In genomic region chr1:66271216-66271903, GRCh38 we compare ENCODE assay signal across 9 cellular contexts.
DNase-seq lines count a peak whose midpoint lies in the region; ATAC-seq and TF ChIP-seq lines count a peak whose summit lies in the region.
"Had no signal": no experiment of that assay in that cellular context is flagged by ENCODE, and none has a peak within 500 bp of the region (broad histone marks: within the 10 kb centered on the region; RNA-seq: fewer than 3 reads in every experiment).

No MANE protein-coding gene starts in this region.

- ATAC-seq in heart right ventricle (peak; percentile 89 to 96 (median 94)), GM21723 (IDR thresholded peaks at IDR 0.05; ENCODE audit: unreplicated experiment) (no peak), GM19395 (IDR thresholded peaks at IDR 0.05; ENCODE audit: unreplicated experiment) (no peak)

- H3K27ac ChIP-seq in adipose tissue (ENCODE audit: low read depth, low read length): peak overlapping the region; percentile 72
- H3K27ac ChIP-seq in heart right ventricle: peak overlapping the region; percentile 63 to 91 (median 88)

- H3K36me3 ChIP-seq in heart right ventricle: no peaks in the 10 kb centered on the region

- no peaks in the 10 kb centered on the region for H3K9me3 ChIP-seq in heart right ventricle

- peak; percentile 46 for DNase-seq in activated naive CD4-positive, alpha-beta T cell treated with Interleukin-2 at 50 U/mL for 16 hours
- no peak for DNase-seq in activated naive CD4-positive, alpha-beta T cell (lab: John Stamatoyannopoulos, UW)
- DNase-seq in NOMO-1 (lab: John Stamatoyannopoulos, UW; ENCODE audit: unreplicated experiment in 2 of 2) (peak; percentile 71 to 72), heart right ventricle (peak; percentile 69 to 95), posterior cingulate gyrus (peak in 7 of 10 donors; percentile 11 to 85 (median 36))

- intact Hi-C loops in heart right ventricle (cut with DNase I): loop anchor here in 7 of 10 donors (1.0 to 10.0 kb wide), 6 partner anchors 59 to 81 kb away; no protein-coding TSS in a partner anchor
- intact Hi-C loops in posterior cingulate gyrus (cut with DNase I): loop anchor here (10.0 kb wide), 1 partner anchor 63 kb away; no protein-coding TSS in a partner anchor

- 14 to 30% (median 30%) methylated on average over 8 of the region's 8 CpGs for WGBS in adipose tissue, 3 donors
- WGBS in heart right ventricle, 2 donors: 8% methylated on average over 8 of the region's 8 CpGs

- peak overlapping the region in 7 of 10 donors; percentile 3 to 41 (median 20) for H3K4me3 ChIP-seq in heart right ventricle

- no peak for TF ChIP-seq CTCF in heart right ventricle (IDR thresholded peaks at IDR 0.05)

- H3K4me1 ChIP-seq in heart right ventricle: peaks cover 12 to 95% (median 81%) of the 10 kb centered on the region in 9 donors
- H3K4me1 ChIP-seq: parathyroid adenoma had no signal

- H3K27me3 ChIP-seq in heart right ventricle: no peaks in the 10 kb centered on the region

Comparison
In these comparisons a context has a peak if more than half of its experiments do, and no peak if none do; other contexts are left out.
1. DNase-seq: peak in activated naive CD4-positive, alpha-beta T cell treated with Interleukin-2 at 50 U/mL for 16 hours (single experiment), NOMO-1 (2 of 2), heart right ventricle (2 of 2) and posterior cingulate gyrus (7 of 10); none in activated naive CD4-positive, alpha-beta T cell (0 of 4).
2. ATAC-seq: peak in heart right ventricle (8 of 8); none in GM21723 (single experiment) and GM19395 (single experiment).